Comparison of ENCODE assay signal across 7 cellular contexts in the genomic region with DNA sequence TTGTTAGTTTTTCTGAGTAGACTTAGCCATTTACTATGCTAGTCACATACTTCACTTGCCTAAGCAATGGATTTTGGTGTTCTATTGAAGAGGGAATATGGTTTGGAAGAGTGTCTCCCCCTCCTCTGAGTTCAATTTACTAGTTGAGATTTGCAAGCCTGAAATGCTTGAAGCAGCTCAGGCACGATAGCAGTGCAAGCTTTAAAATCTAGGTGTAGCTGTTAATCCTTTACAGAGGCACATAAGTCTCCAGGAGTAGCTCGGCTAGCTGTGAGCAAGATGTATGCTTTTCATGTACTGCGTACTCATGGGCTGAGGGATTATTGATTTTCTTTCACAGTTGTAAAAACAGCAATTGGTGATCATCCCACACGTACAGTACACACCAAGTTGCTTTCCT. TPM values are rescaled to one million over a fixed set of nuclear protein-coding genes. Genes with fewer than 3 reads are reported as not detected.
DNase-seq lines count a peak whose midpoint lies in the region; ATAC-seq, FAIRE-seq and TF ChIP-seq lines count a peak whose summit lies in the region.

No MANE protein-coding gene starts in this region.

- H3K4me1 ChIP-seq in HepG2 (ENCODE audit: insufficient read depth, low read length) (peaks cover 17% of the 10 kb centered on the region; the same call in 1 of the 2 replicates), tibial nerve (no peaks in the 10 kb centered on the region)

- no peaks in the 10 kb centered on the region for H3K36me3 ChIP-seq in brain microvascular endothelial cell (replicated peaks)
- no peaks in the 10 kb centered on the region for H3K36me3 ChIP-seq in HepG2 (replicated peaks in 1 of 2; ENCODE audit: control insufficient read depth in 1 of 2, insufficient read depth in 2 of 2, low read length in 2 of 2)
- no peaks in the 10 kb centered on the region for H3K36me3 ChIP-seq in tibial nerve

- POLR2A ChIA-PET in HepG2 (lab: Yijun Ruan, JAX): interaction anchor here (0.6 to 2.3 kb wide), 5 partner anchors 8 to 724 kb away, joined by 3 to 13 read pairs (median 5); no protein-coding TSS in a partner anchor

- TF ChIP-seq POLR2A in HepG2 (IDR thresholded peaks at IDR 0.05; ENCODE audit: insufficient read depth in 1 of 2, low read depth in 2 of 2, low read length in 2 of 2) (no peak), tibial nerve (IDR thresholded peaks at IDR 0.05) (no peak)

- no TSS peak for BruUV-seq in HepG2 (replicated peaks; lab: Mats Ljungman, UMichigan)

- H4K20me1 ChIP-seq in HepG2 (ENCODE audit: insufficient read depth, low read length): no peaks in the 10 kb centered on the region

- no peaks in the 10 kb centered on the region for H3K27me3 ChIP-seq in brain microvascular endothelial cell (replicated peaks)
- H3K27me3 ChIP-seq in HepG2 (ENCODE audit: control insufficient read depth in 1 of 2, insufficient read depth in 2 of 2, low read length in 2 of 2): no peaks in the 10 kb centered on the region; a peak in 1 of 5 replicates
- no peaks in the 10 kb centered on the region for H3K27me3 ChIP-seq in tibial nerve

- peak; percentile 63 for ATAC-seq in HepG2
- ATAC-seq in GM21423 (IDR thresholded peaks at IDR 0.05; ENCODE audit: unreplicated experiment): no peak

- H3K4me2 ChIP-seq in HepG2 (ENCODE audit: low read depth, low read length): peak overlapping the region; percentile 85

- TF ChIP-seq RAD21 in HepG2 (CRISPR knock-in tag; IDR thresholded peaks at IDR 0.05): no peak

- WGBS in HepG2 (ENCODE audit: low lambda C conversion rate): 1% methylated on average over 4 of the region's 4 CpGs
- whole genome bisulfite sequencing in tibial nerve, 2 donors: 17 to 18% methylated on average over 4 of the region's 4 CpGs

- in situ Hi-C loops in brain microvascular endothelial cell (cut with HindIII; ENCODE audit: low pct_ligation_motif_present, low sequenced_read_pairs): no loop called here
- in situ Hi-C loops in HepG2 (cut with HindIII; ENCODE audit: extremely low pct_ligation_motif_present, low pct_unique_long_range_greater_than_20kb): loop anchor here (10.0 kb wide), 2 partner anchors 608 to 908 kb away; no protein-coding TSS in a partner anchor

- TF ChIP-seq CTCF in LNCaP clone FGC (IDR thresholded peaks at IDR 0.05; ENCODE audit: control insufficient read depth, extremely low read depth, insufficient read depth) (0 out of 2 replicates have a peak, but pooled peaks have one; percentile 6), brain microvascular endothelial cell (IDR thresholded peaks at IDR 0.05; ENCODE audit: low read depth, low read length, missing control alignments) (peak; percentile 6), HepG2 (CRISPR knock-in tag; IDR thresholded peaks at IDR 0.05) (no peak), tibial nerve (IDR thresholded peaks at IDR 0.05) (no peak)

- H3K9me3 ChIP-seq in HepG2 (ENCODE audit: low read length) (no peaks in the 10 kb centered on the region), tibial nerve (no peaks in the 10 kb centered on the region)

- H3K9ac ChIP-seq in HepG2 (ENCODE audit: insufficient read depth, low read depth, low read length): peak overlapping the region; percentile 44; the same call in 1 of the 2 replicates

- H3K27ac ChIP-seq in brain microvascular endothelial cell: no peak overlapping the region
- H3K27ac ChIP-seq in HepG2 (ENCODE audit: extremely low read length, insufficient read depth, low read length): no peak overlapping the region
- H3K27ac ChIP-seq in tibial nerve: peak overlapping the region; percentile 67 to 89 (median 82)

- no peak for FAIRE-seq in HepG2 (lab: Jason Lieb, UNC)

- CTCF ChIA-PET in HepG2 (lab: Yijun Ruan, JAX; ENCODE audit: low intra/inter-chr PET ratio, low total read pairs): interaction anchor here (1.6 kb wide), 1 partner anchor 900 kb away, joined by 6 read pairs; no protein-coding TSS in a partner anchor

- H3K79me2 ChIP-seq in HepG2 (ENCODE audit: insufficient read depth, low read length): no peaks in the 10 kb centered on the region

- intact Hi-C loops in HepG2 (cut with micrococcal nuclease; ENCODE audit: unreplicated experiment): loop anchor here (1.0 to 10.0 kb wide), 8 partner anchors 272 to 1596 kb away; no protein-coding TSS in a partner anchor

- TF ChIP-seq EP300 in HepG2 (IDR thresholded peaks at IDR 0.05; ENCODE audit: low read depth in 2 of 2, low read length in 2 of 2) (no peak), HepG2 (CRISPR knock-in tag; IDR thresholded peaks at IDR 0.05; ENCODE audit: borderline replicate concordance) (no peak), tibial nerve (IDR thresholded peaks at IDR 0.05) (no peak)

- DNase-seq in LNCaP clone FGC (ENCODE audit: low read depth): no peak
- DNase-seq in brain microvascular endothelial cell: peak; percentile 10
- DNase-seq in HepG2 (ENCODE audit: low spot score): peak; percentile 12
- no peak for DNase-seq in tibial nerve (ENCODE audit: low spot score in 2 of 2)
- no peak for DNase-seq in NCI-H226
- no peak for DNase-seq in SIG-M5 (lab: John Stamatoyannopoulos, UW)

- peak overlapping the region; percentile 82 for H2AFZ ChIP-seq in HepG2 (ENCODE audit: low read length)

- H3K4me3 ChIP-seq in LNCaP clone FGC (ENCODE audit: low read depth, low read length) (no peak overlapping the region), brain microvascular endothelial cell (ENCODE audit: low read depth, low read length) (peak overlapping the region; percentile 51), HepG2 (replicated peaks in 1 of 3; ENCODE audit: insufficient read depth in 1 of 3, low read depth in 2 of 3, low read length in 3 of 3) (peak overlapping the region; percentile 33 to 65 (median 54); a peak in 4 of 6 replicates), tibial nerve (peak overlapping the region; percentile 39 to 57 (median 46))

TF ChIP-seq in HepG2, 621 proteins besides CTCF, POLR2A, EP300 and RAD21 (continues in another document):
- TF ChIP-seq ZBTB7B (CRISPR knock-in tag; IDR thresholded peaks at IDR 0.05): no peak
- TF ChIP-seq MIER3 (CRISPR knock-in tag; IDR thresholded peaks at IDR 0.05; ENCODE audit: borderline replicate concordance): 0 out of 2 replicates have a peak, but pooled peaks have one; percentile 23
- TF ChIP-seq ZNF841 (CRISPR knock-in tag; IDR thresholded peaks at IDR 0.05; ENCODE audit: borderline replicate concordance): no peak
- 0 out of 2 replicates have a peak, but pooled peaks have one; percentile 10 for TF ChIP-seq ZNF724P (CRISPR knock-in tag; IDR thresholded peaks at IDR 0.05; ENCODE audit: borderline replicate concordance)
- 0 out of 2 replicates have a peak, but pooled peaks have one; percentile 5 for TF ChIP-seq STAG1 (CRISPR knock-in tag; IDR thresholded peaks at IDR 0.05)
- TF ChIP-seq GATAD2A (CRISPR knock-in tag; IDR thresholded peaks at IDR 0.05): 0 out of 2 replicates have a peak, but pooled peaks have one; percentile 28
- no peak for TF ChIP-seq KMT2A (CRISPR knock-in tag; IDR thresholded peaks at IDR 0.05)
- TF ChIP-seq, protein P1, sequence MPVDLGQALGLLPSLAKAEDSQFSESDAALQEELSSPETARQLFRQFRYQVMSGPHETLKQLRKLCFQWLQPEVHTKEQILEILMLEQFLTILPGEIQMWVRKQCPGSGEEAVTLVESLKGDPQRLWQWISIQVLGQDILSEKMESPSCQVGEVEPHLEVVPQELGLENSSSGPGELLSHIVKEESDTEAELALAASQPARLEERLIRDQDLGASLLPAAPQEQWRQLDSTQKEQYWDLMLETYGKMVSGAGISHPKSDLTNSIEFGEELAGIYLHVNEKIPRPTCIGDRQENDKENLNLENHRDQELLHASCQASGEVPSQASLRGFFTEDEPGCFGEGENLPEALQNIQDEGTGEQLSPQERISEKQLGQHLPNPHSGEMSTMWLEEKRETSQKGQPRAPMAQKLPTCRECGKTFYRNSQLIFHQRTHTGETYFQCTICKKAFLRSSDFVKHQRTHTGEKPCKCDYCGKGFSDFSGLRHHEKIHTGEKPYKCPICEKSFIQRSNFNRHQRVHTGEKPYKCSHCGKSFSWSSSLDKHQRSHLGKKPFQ (CRISPR knock-in tag; IDR thresholded peaks at IDR 0.05; ENCODE audit: insufficient replicate concordance): peak; percentile 26
- no peak for TF ChIP-seq PLSCR1 (CRISPR knock-in tag; IDR thresholded peaks at IDR 0.05; ENCODE audit: borderline replicate concordance)
- TF ChIP-seq GABPA (IDR thresholded peaks at IDR 0.05; ENCODE audit: low read depth, low read length): no peak
- no peak for TF ChIP-seq GABPA (CRISPR knock-in tag; IDR thresholded peaks at IDR 0.05; ENCODE audit: low read depth)

RNA-seq across cellular contexts. Expression of gene FLRT3, which starts 0.7 kb away (rescaled TPM):
- total RNA-seq in HepG2 (2016; rRNA removed; fragmentation: Illumina TruSeq; extraction: Trizol): 0.28 and 0.44 TPM in 2 replicates
- 0.30 TPM in 1 of 2 replicates, not detected in the other for total RNA-seq in HepG2 (2016; cell fraction: cytosol; rRNA removed; fragmentation: Illumina TruSeq; extraction: Trizol; ENCODE audit: low read depth)
- total RNA-seq in HepG2 (2016; cell fraction: insoluble cytoplasmic fraction; rRNA removed; fragmentation: Illumina TruSeq; extraction: Trizol): 0.13 and 0.71 TPM in 2 replicates
- total RNA-seq in HepG2 (2016; cell fraction: membrane; rRNA removed; fragmentation: Illumina TruSeq; extraction: Trizol): 0.19 and 0.28 TPM in 2 replicates
- 1.0 and 1.3 TPM in 2 replicates for total RNA-seq in HepG2 (2016; cell fraction: nucleus; rRNA removed; fragmentation: Illumina TruSeq; extraction: Trizol)
- polyA plus RNA-seq in HepG2 (2011; rRNA removed): 5.3 and 8.8 TPM in 2 replicates
- polyA plus RNA-seq in HepG2 (2011; cell fraction: cytosol; rRNA removed): 2.3 and 7.0 TPM in 2 replicates
- 2.4 and 4.4 TPM in 2 replicates for polyA plus RNA-seq in HepG2 (2011; cell fraction: nucleus; rRNA removed)
- polyA plus RNA-seq in HepG2 (2012): 4.0 and 8.2 TPM in 2 replicates
- polyA plus RNA-seq in HepG2 (2016; cell fraction: cytosol; fragmentation: Illumina TruSeq; extraction: Trizol; ENCODE audit: low read depth): not detected in 2 replicates
- polyA plus RNA-seq in HepG2 (2016; cell fraction: insoluble cytoplasmic fraction; fragmentation: Illumina TruSeq; extraction: Trizol; ENCODE audit: low read depth): 0.17 and 0.23 TPM in 2 replicates
- 0.03 TPM in 1 of 2 replicates, not detected in the other for polyA plus RNA-seq in HepG2 (2016; cell fraction: membrane; fragmentation: Illumina TruSeq; extraction: Trizol; ENCODE audit: low read depth)
- 0.52 and 0.96 TPM in 2 replicates for polyA plus RNA-seq in HepG2 (2016; cell fraction: nucleus; fragmentation: Illumina TruSeq; extraction: Trizol; ENCODE audit: insufficient read depth, low read depth)
- polyA minus RNA-seq in HepG2 (2011; rRNA and poly(A)+ RNA removed; ENCODE audit: low replicate concordance): 0.91 and 3.6 TPM in 2 replicates
- polyA minus RNA-seq in HepG2 (2011; cell fraction: cytosol; rRNA and poly(A)+ RNA removed): 5.2 and 9.4 TPM in 2 replicates
- polyA minus RNA-seq in HepG2 (2011; cell fraction: nucleus; rRNA and poly(A)+ RNA removed): 9.3 and 16.4 TPM in 2 replicates
- 10 to 100 TPM in 3 of 4 donors, 1 to 10 TPM in 1; 8.7 to 26.7 (median 16.2) TPM for total RNA-seq in tibial nerve

Comparison
In these comparisons a context has a peak if more than half of its experiments do, and no peak if none do; other contexts are left out.
1. DNase-seq: peak in brain microvascular endothelial cell (single experiment) and HepG2 (single experiment); none in LNCaP clone FGC (single experiment), tibial nerve (0 of 2), NCI-H226 (single experiment) and SIG-M5 (single experiment).
2. CTCF ChIP-seq: peak in LNCaP clone FGC (single experiment) and brain microvascular endothelial cell (single experiment); none in HepG2 (single experiment) and tibial nerve (0 of 5).
3. H3K27ac ChIP-seq: peak in tibial nerve (4 of 4); none in brain microvascular endothelial cell (single experiment) and HepG2 (single experiment).
4. RNA of gene FLRT3, which starts 0.7 kb away (total RNA-seq): 8.7 to 26.7 TPM in tibial nerve; 0.13 to 1.3 TPM in HepG2; every median in the first group is over 4 times any median in the second.